In the genomic region with DNA sequence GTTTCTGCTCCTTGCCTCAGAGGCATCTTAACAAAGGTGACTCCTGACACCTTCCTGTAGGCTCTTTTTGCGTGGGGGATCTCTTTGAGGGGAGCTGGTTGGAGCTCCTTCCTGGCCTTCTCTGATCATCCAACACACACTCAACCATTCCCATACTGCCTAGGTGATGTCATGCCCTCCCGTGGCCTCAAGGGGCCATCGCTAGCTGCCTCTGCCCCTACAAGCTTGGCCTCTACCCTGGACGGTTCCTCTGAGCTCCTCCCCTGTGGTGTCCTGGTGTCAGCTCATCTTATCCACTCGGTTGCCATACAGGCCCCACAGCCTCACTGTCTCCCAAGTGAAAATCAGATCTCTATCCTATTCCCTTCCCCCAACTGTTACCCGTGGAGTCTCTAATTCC, we compare ENCODE assay signal across 25 cellular contexts.
"Had no signal": no experiment of that assay in that cellular context is flagged by ENCODE, and none has a peak within 500 bp of the region (broad histone marks: within the 10 kb centered on the region; RNA-seq: fewer than 3 reads in every experiment).

No MANE protein-coding gene starts in this region.

- H3K27me3 ChIP-seq: body of pancreas, esophagus muscularis mucosa, hepatocyte, testis, uterus had no signal

- H3K4me1 Mint-ChIP-seq: activated CD4-positive, alpha-beta memory T cell treated with anti-CD3 and anti-CD28 coated beads, Interleukin-2, amount 10 ng/mL, durations not matched to agents 7 days and 5 days; activated CD4-positive, alpha-beta T cell treated with anti-CD3 and anti-CD28 coated beads, Interleukin-2, amount 10 ng/mL, durations not matched to agents 24 days and 14 days; activated naive CD4-positive, alpha-beta T cell treated with anti-CD3 and anti-CD28 coated beads, Interleukin-2, amount 50 U/mL, for 24 hours; nephron; stimulated activated naive B cell treated with anti-CD40 and anti-IgM and Interleukin-4, amounts not matched to agents 10 μg/mL and 1 μg/mL and 100 μg/mL, for 72 hours; T-helper 17 cell had no signal

- ATAC-seq: body of pancreas; effector memory CD8-positive, alpha-beta T cell; left cardiac atrium; right cardiac atrium; stimulated activated naive B cell treated with anti-CD40 and anti-IgM and Interleukin-4, amounts not matched to agents 10 μg/mL and 1 μg/mL and 100 μg/mL, for 72 hours; T-helper 17 cell had no signal

- H3K79me2 ChIP-seq: hepatocyte, parathyroid adenoma had no signal

- H3K9me3 Mint-ChIP-seq: activated CD4-positive, alpha-beta memory T cell treated with anti-CD3 and anti-CD28 coated beads, Interleukin-2, amount 10 ng/mL, durations not matched to agents 7 days and 5 days; activated CD4-positive, alpha-beta T cell treated with anti-CD3 and anti-CD28 coated beads, Interleukin-2, amount 10 ng/mL, durations not matched to agents 24 days and 14 days; activated naive CD4-positive, alpha-beta T cell treated with anti-CD3 and anti-CD28 coated beads, Interleukin-2, amount 50 U/mL, for 24 hours; activated T-helper 1 cell treated with anti-CD3 and anti-CD28 coated beads, Interleukin-12 subunit alpha, Interleukin-12 subunit beta, Interleukin-2, Interleukin-4 antibody, amounts not matched to agents 30 ng/mL and 10 ng/mL and 1 ng/mL, durations not matched to agents 14 hours and 24 hours and 36 hours; effector memory CD8-positive, alpha-beta T cell; stimulated activated naive B cell treated with anti-CD40 and anti-IgM and Interleukin-4, amounts not matched to agents 10 μg/mL and 1 μg/mL and 100 μg/mL, for 72 hours had no signal

- H3K4me3 ChIP-seq: body of pancreas, dorsolateral prefrontal cortex, esophagus muscularis mucosa, hepatocyte, skin epidermis, testis, uterus had no signal

- H3K27ac ChIP-seq: body of pancreas, dorsolateral prefrontal cortex, esophagus muscularis mucosa, hepatocyte, parathyroid adenoma, skin epidermis, testis, uterus had no signal

- H3K4me3 Mint-ChIP-seq: activated CD4-positive, alpha-beta memory T cell treated with anti-CD3 and anti-CD28 coated beads, Interleukin-2, amount 10 ng/mL, durations not matched to agents 7 days and 5 days; activated CD4-positive, alpha-beta T cell treated with anti-CD3 and anti-CD28 coated beads, Interleukin-2, amount 10 ng/mL, durations not matched to agents 24 days and 14 days; activated naive CD4-positive, alpha-beta T cell treated with anti-CD3 and anti-CD28 coated beads, Interleukin-2, amount 50 U/mL, for 24 hours; activated T-helper 1 cell treated with anti-CD3 and anti-CD28 coated beads, Interleukin-12 subunit alpha, Interleukin-12 subunit beta, Interleukin-2, Interleukin-4 antibody, amounts not matched to agents 30 ng/mL and 10 ng/mL and 1 ng/mL, durations not matched to agents 14 hours and 24 hours and 36 hours; effector memory CD8-positive, alpha-beta T cell; nephron; stimulated activated naive B cell treated with anti-CD40 and anti-IgM and Interleukin-4, amounts not matched to agents 10 μg/mL and 1 μg/mL and 100 μg/mL, for 72 hours; T-helper 17 cell had no signal

- H3K36me3 Mint-ChIP-seq: activated naive CD4-positive, alpha-beta T cell treated with anti-CD3 and anti-CD28 coated beads, Interleukin-2, amount 50 U/mL, for 24 hours; stimulated activated naive B cell treated with anti-CD40 and anti-IgM and Interleukin-4, amounts not matched to agents 10 μg/mL and 1 μg/mL and 100 μg/mL, for 72 hours had no signal

- H3K36me3 ChIP-seq: esophagus muscularis mucosa, uterus had no signal

- H3K9ac ChIP-seq: parathyroid adenoma had no signal

- H3K4me2 ChIP-seq: hepatocyte had no signal

- H3K27ac Mint-ChIP-seq: activated CD4-positive, alpha-beta memory T cell treated with anti-CD3 and anti-CD28 coated beads, Interleukin-2, amount 10 ng/mL, durations not matched to agents 7 days and 5 days; activated CD4-positive, alpha-beta T cell treated with anti-CD3 and anti-CD28 coated beads, Interleukin-2, amount 10 ng/mL, durations not matched to agents 24 days and 14 days; activated naive CD4-positive, alpha-beta T cell treated with anti-CD3 and anti-CD28 coated beads, Interleukin-2, amount 50 U/mL, for 24 hours; activated T-helper 1 cell treated with anti-CD3 and anti-CD28 coated beads, Interleukin-12 subunit alpha, Interleukin-12 subunit beta, Interleukin-2, Interleukin-4 antibody, amounts not matched to agents 30 ng/mL and 10 ng/mL and 1 ng/mL, durations not matched to agents 14 hours and 24 hours and 36 hours; effector memory CD8-positive, alpha-beta T cell; nephron; stimulated activated naive B cell treated with anti-CD40 and anti-IgM and Interleukin-4, amounts not matched to agents 10 μg/mL and 1 μg/mL and 100 μg/mL, for 72 hours; T-helper 17 cell had no signal

- H2AFZ ChIP-seq: hepatocyte, parathyroid adenoma had no signal

- DNase-seq: activated CD4-positive, alpha-beta memory T cell treated with anti-CD3 and anti-CD28 coated beads, Interleukin-2, amount 10 ng/mL, durations not matched to agents 7 days and 5 days; activated CD4-positive, alpha-beta T cell treated with anti-CD3 and anti-CD28 coated beads, Interleukin-2, amount 10 ng/mL, durations not matched to agents 24 days and 14 days; activated gamma-delta T cell treated with Interleukin-2 at 50 U/mL for 16 hours; anterior cingulate cortex; body of pancreas; caudate nucleus; effector memory CD8-positive, alpha-beta T cell; glutamatergic neuron; left cardiac atrium; nucleus accumbens; right cardiac atrium; stimulated activated naive B cell treated with anti-CD40 and anti-IgM and Interleukin-4, amounts not matched to agents 10 μg/mL and 1 μg/mL and 100 μg/mL, for 72 hours; T-helper 17 cell; testis; trophoblast cell; uterus had no signal

- H3K4me1 ChIP-seq: body of pancreas, esophagus muscularis mucosa, parathyroid adenoma, testis, uterus had no signal

- H3K27me3 Mint-ChIP-seq: activated naive CD4-positive, alpha-beta T cell treated with anti-CD3 and anti-CD28 coated beads, Interleukin-2, amount 50 U/mL, for 24 hours had no signal

- H3K9me3 ChIP-seq: body of pancreas, esophagus muscularis mucosa, testis, uterus had no signal

- FAIRE-seq: frontal cortex had no signal
